Comparison of ENCODE assay signal across 10 cellular contexts in genomic region chr7:25895792-25896171, GRCh38.
A peak's percentile ranks its signal among the peaks of the same experiment; 100 is the strongest.
DNase-seq lines count a peak whose midpoint lies in the region; ATAC-seq and TF ChIP-seq lines count a peak whose summit lies in the region.
"Had no signal": no experiment of that assay in that cellular context is flagged by ENCODE, and none has a peak within 500 bp of the region (broad histone marks: within the 10 kb centered on the region; RNA-seq: fewer than 3 reads in every experiment).

No MANE protein-coding gene starts in this region.

- no peak for TF ChIP-seq RAD21 in HCT116 (IDR thresholded peaks at IDR 0.05; ENCODE audit: low read depth)

- no peaks in the 10 kb centered on the region for H3K9me2 ChIP-seq in HCT116 (ENCODE audit: insufficient read depth)

- no peak for TF ChIP-seq POLR2A in HCT116 (IDR thresholded peaks at IDR 0.05; ENCODE audit: borderline replicate concordance, extremely low read depth, insufficient read depth, insufficient read length)

- no peaks in the 10 kb centered on the region for H3K9me3 ChIP-seq in HCT116 (ENCODE audit: control insufficient read depth in 1 of 2, insufficient read depth in 1 of 2, low read depth in 1 of 2, low read length in 2 of 2)
- H3K9me3 ChIP-seq in iPS-18a (ENCODE audit: control insufficient read depth, low read depth, low read length): no peaks in the 10 kb centered on the region
- no peaks in the 10 kb centered on the region for H3K9me3 ChIP-seq in skeletal muscle satellite cell (replicated peaks; ENCODE audit: low read length)
- H3K9me3 ChIP-seq: MG63, neutrophil had no signal

- H3K9ac ChIP-seq in HCT116 (ENCODE audit: low read length) (no peak overlapping the region), iPS-18a (ENCODE audit: low read length) (peak overlapping the region; percentile 13), skeletal muscle satellite cell (ENCODE audit: low read depth, low read length) (no peak overlapping the region)

- peak overlapping the region; percentile 81 for H2AFZ ChIP-seq in HCT116 (ENCODE audit: low read depth, low read length, poor library complexity, severe bottlenecking)

- no peaks in the 10 kb centered on the region for H4K20me1 ChIP-seq in HCT116 (ENCODE audit: insufficient read depth)

- peak; percentile 4 for ATAC-seq in HCT116
- no peak for ATAC-seq in GM19328 (IDR thresholded peaks at IDR 0.05; ENCODE audit: unreplicated experiment)

- peak overlapping the region; percentile 18 to 24; a peak in 3 of 4 replicates for H3K4me3 ChIP-seq in HCT116 (replicated peaks in 1 of 2; ENCODE audit: low read depth in 1 of 2, low read length in 2 of 2)
- H3K4me3 ChIP-seq in iPS-18a (ENCODE audit: low read length): peak overlapping the region; percentile 73
- no peak overlapping the region for H3K4me3 ChIP-seq in skeletal muscle satellite cell (ENCODE audit: low read length)

- H3K27me3 ChIP-seq in HCT116 (ENCODE audit: insufficient read depth, low read length) (no peaks in the 10 kb centered on the region), iPS-18a (ENCODE audit: control insufficient read depth, insufficient read depth, low read length) (no peaks in the 10 kb centered on the region), skeletal muscle satellite cell (ENCODE audit: control insufficient read depth, insufficient read depth, low read length) (peaks cover 1% of the 10 kb centered on the region)
- H3K27me3 ChIP-seq: MG63 had no signal

- no peak for TF ChIP-seq CTCF in HCT116 (IDR thresholded peaks at IDR 0.05 in 2 of 3, conservative IDR thresholded peaks at IDR 0.05 in 1 of 3; ENCODE audit: borderline replicate concordance in 1 of 3, insufficient read depth in 1 of 3, low read depth in 2 of 3, low read length in 2 of 3)

- CTCF ChIA-PET in HCT116 (lab: Charles Lee): interaction anchor here (0.7 to 5.7 kb wide), 10 partner anchors 8 to 473 kb away, joined by 3 to 94 read pairs (median 6); no protein-coding TSS in a partner anchor

- BruUV-seq in HCT116 (replicated peaks; lab: Mats Ljungman, UMichigan): no TSS peak

- H3K4me2 ChIP-seq in HCT116 (ENCODE audit: low read length): peak overlapping the region; percentile 67
- peak overlapping the region; percentile 82 for H3K4me2 ChIP-seq in skeletal muscle satellite cell (ENCODE audit: low read length)

- H3K27ac ChIP-seq in HCT116 (ENCODE audit: low read depth, low read length) (no peak overlapping the region), iPS-18a (ENCODE audit: low read length) (no peak overlapping the region)
- H3K27ac ChIP-seq: neutrophil had no signal

- DNase-seq in HCT116 (ENCODE audit: low read depth, low spot score): no peak
- peak; percentile 16 for DNase-seq in SK-MEL-5 (ENCODE audit: low read depth, low spot score)
- no peak for DNase-seq in NCI-H1417 (lab: John Stamatoyannopoulos, UW)
- DNase-seq in HuH-7 (ENCODE audit: low spot score): no peak
- no peak for DNase-seq in islet precursor cell

- H3K79me2 ChIP-seq in HCT116 (ENCODE audit: insufficient read depth, low read length): no peaks in the 10 kb centered on the region

- POLR2A ChIA-PET in HCT116 (lab: Charles Lee): no interaction called here

- intact Hi-C loops in HCT116 (cut with micrococcal nuclease): loop anchor here (10.0 kb wide), 1 partner anchor 609 kb away; no protein-coding TSS in a partner anchor

- H3K4me1 ChIP-seq in HCT116 (ENCODE audit: control insufficient read depth in 1 of 2, insufficient read depth in 2 of 2, low read length in 2 of 2) (peaks cover 6 to 28% of the 10 kb centered on the region in 2 experiments; a peak in 3 of 4 replicates), iPS-18a (ENCODE audit: control insufficient read depth, low read depth, low read length) (peaks cover 11% of the 10 kb centered on the region), skeletal muscle satellite cell (ENCODE audit: control insufficient read depth, insufficient read depth, low read length) (peaks cover 9% of the 10 kb centered on the region)

- H3K36me3 ChIP-seq in HCT116 (ENCODE audit: control insufficient read depth in 1 of 2, insufficient read depth in 2 of 2, low read length in 2 of 2) (no peaks in the 10 kb centered on the region), iPS-18a (ENCODE audit: control insufficient read depth, low read depth, low read length) (no peaks in the 10 kb centered on the region), skeletal muscle satellite cell (ENCODE audit: insufficient read depth, low read length) (no peaks in the 10 kb centered on the region)
- H3K36me3 ChIP-seq: MG63, neutrophil had no signal

- in situ Hi-C loops in SK-MEL-5 (cut with HindIII; ENCODE audit: low pct_unique_long_range_greater_than_20kb, low sequenced_read_pairs): loop anchor here (10.0 kb wide), 2 partner anchors 179 to 299 kb away; no protein-coding TSS in a partner anchor

- RAD21 ChIA-PET in HCT116 (lab: Charles Lee; ENCODE audit: low non-redundant PET in 1 of 2, low total read pairs in 2 of 2, uncharacterized antibody in 2 of 2, unreplicated experiment in 2 of 2): interaction anchor here in 1 of 2 experiments (1.3 kb wide), 1 partner anchor 469 kb away, joined by 4 read pairs; no protein-coding TSS in a partner anchor

TF ChIP-seq in HCT116, 20 proteins besides CTCF, POLR2A, EP300 and RAD21:
- TF ChIP-seq CEBPB (IDR thresholded peaks at IDR 0.05; ENCODE audit: low read depth) (no peak), EGR1 (IDR thresholded peaks at IDR 0.05; ENCODE audit: low read depth) (0 out of 2 replicates have a peak, but pooled peaks have one; percentile 6), ELF1 (IDR thresholded peaks at IDR 0.05; ENCODE audit: borderline replicate concordance, low read depth) (no peak), POLR2AphosphoS5 (IDR thresholded peaks at IDR 0.05; ENCODE audit: low read depth, low read length) (no peak)
